Comparison of ENCODE assay signal across 8 cellular contexts in the genomic region with DNA sequence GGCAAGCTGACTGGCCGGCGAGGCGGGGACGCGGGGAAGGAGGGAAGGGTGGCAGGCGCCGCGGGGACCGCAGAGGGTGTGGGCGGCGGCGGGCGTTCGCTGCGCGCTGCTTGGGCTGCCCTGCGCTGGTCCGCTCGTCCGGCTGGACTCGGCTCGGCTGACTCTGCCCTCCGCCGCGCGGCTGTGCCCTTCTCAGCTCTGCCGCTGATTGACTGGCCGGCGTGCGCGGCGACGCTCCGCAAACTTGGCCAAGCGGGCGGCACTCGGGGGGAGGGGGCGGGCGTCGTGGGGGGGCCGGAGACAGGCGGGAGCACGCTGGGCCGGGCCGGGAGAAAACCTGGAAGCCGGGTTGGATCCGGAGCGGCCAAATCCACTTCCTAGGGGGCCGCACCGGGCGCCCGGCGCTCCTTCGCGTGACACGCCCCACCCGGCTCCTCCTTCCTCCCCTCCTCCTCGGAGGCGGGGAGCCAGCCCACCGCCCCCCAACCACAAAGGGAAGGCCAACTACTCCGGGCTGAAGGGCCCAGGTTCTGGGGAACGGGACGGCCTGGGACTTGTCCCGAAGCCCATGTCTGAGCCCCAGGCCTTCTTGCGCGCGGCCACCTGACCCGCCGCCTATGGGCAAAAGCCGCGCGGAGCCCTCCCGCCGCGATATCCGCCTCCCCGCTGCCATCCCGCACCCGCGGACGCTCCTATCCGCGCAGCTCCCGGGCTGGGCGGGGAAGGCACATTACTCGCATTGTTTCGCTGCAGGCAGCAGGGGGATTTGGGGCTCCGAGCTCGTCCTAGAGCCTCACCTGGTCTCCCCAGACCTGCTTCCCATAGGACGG. TPM values are rescaled to one million over a fixed set of nuclear protein-coding genes. Genes with fewer than 3 reads are reported as not detected.
DNase-seq lines count a peak whose midpoint lies in the region; ATAC-seq and TF ChIP-seq lines count a peak whose summit lies in the region.

A gene (minus strand): TSS at position 214 of the 830 bp plus-strand sequence. CDS start 524 bp downstream, outside the sequence.

- WGBS in HUES64, result 0% methylated on average over 87 of the region's 90 CpGs

- peak within 1 kb of the TSS; percentile 84 for H3K9ac ChIP-seq in HUES64 (ENCODE audit: low read depth, low read length)

- no peaks in the 10 kb centered on the region for H3K9me3 Mint-ChIP-seq in activated naive CD8-positive, alpha-beta T cell treated with anti-CD3 and anti-CD28 coated beads, Interleukin-2, amount 10 ng/mL, durations not matched to agents 7 days and 5 days

- H3K36me3 ChIP-seq in HUES64 (ENCODE audit: insufficient read depth, low read length), result peaks cover 24% of the 10 kb centered on the region

- no peak for ATAC-seq in activated naive CD8-positive, alpha-beta T cell treated with anti-CD3 and anti-CD28 coated beads, Interleukin-2, amount 10 ng/mL, durations not matched to agents 7 days and 5 days (ENCODE audit: low read depth)
- ATAC-seq in GM21576 (IDR thresholded peaks at IDR 0.05; ENCODE audit: unreplicated experiment) (no peak), HG02571 (IDR thresholded peaks at IDR 0.05; ENCODE audit: unreplicated experiment) (no peak)

- peaks cover 10% of the 10 kb centered on the region; the same call in 1 of the 2 replicates for H3K27me3 ChIP-seq in HUES64 (ENCODE audit: insufficient read depth, low read length)

- peak; percentile 82 for DNase-seq in DMS53 (lab: John Stamatoyannopoulos, UW)
- peak; percentile 31 for DNase-seq in activated naive CD8-positive, alpha-beta T cell treated with anti-CD3 and anti-CD28 coated beads, Interleukin-2, amount 10 ng/mL, durations not matched to agents 7 days and 5 days
- peak in 39 of 51 donors; percentile 2 to 61 (median 27) for DNase-seq in hypothalamus (lab: John Stamatoyannopoulos, UW)
- no peak for DNase-seq in retinal pigment epithelial cell (ENCODE audit: low read depth)
- DNase-seq in activated effector memory CD4-positive, alpha-beta T cell treated with anti-CD3 and anti-CD28 coated beads, Interleukin-2, amount 50 U/mL, for 16 hours, result no peak

- H3K36me3 Mint-ChIP-seq in activated naive CD8-positive, alpha-beta T cell treated with anti-CD3 and anti-CD28 coated beads, Interleukin-2, amount 10 ng/mL, durations not matched to agents 7 days and 5 days, result no peaks in the 10 kb centered on the region

- H3K4me1 ChIP-seq in HUES64 (ENCODE audit: insufficient read depth, low read length), result peaks cover 39% of the 10 kb centered on the region

- peaks cover 3% of the 10 kb centered on the region for H3K4me1 Mint-ChIP-seq in activated naive CD8-positive, alpha-beta T cell treated with anti-CD3 and anti-CD28 coated beads, Interleukin-2, amount 10 ng/mL, durations not matched to agents 7 days and 5 days

- H3K27ac Mint-ChIP-seq in activated naive CD8-positive, alpha-beta T cell treated with anti-CD3 and anti-CD28 coated beads, Interleukin-2, amount 10 ng/mL, durations not matched to agents 7 days and 5 days, result no peak within 1 kb of the TSS

- POLR2A ChIA-PET in activated naive CD8-positive, alpha-beta T cell treated with anti-CD3 and anti-CD28 coated beads, Interleukin-2, amount 10 ng/mL, durations not matched to agents 7 days and 5 days (lab: Charles Lee), result no interaction called here

- no peaks in the 10 kb centered on the region for H3K9me3 ChIP-seq in HUES64 (ENCODE audit: insufficient read depth, low read depth, low read length)

- peak within 1 kb of the TSS; percentile 69 for H3K4me3 Mint-ChIP-seq in activated naive CD8-positive, alpha-beta T cell treated with anti-CD3 and anti-CD28 coated beads, Interleukin-2, amount 10 ng/mL, durations not matched to agents 7 days and 5 days

- peaks cover 59% of the 10 kb centered on the region for H3K27me3 Mint-ChIP-seq in activated naive CD8-positive, alpha-beta T cell treated with anti-CD3 and anti-CD28 coated beads, Interleukin-2, amount 10 ng/mL, durations not matched to agents 7 days and 5 days

- no peak for TF ChIP-seq CTCF in retinal pigment epithelial cell (conservative IDR thresholded peaks at IDR 0.05; ENCODE audit: low read depth, low read length)

- peak within 1 kb of the TSS; percentile 83 for H3K27ac ChIP-seq in HUES64 (ENCODE audit: low read depth, low read length)

- H3K4me3 ChIP-seq in HUES64 (ENCODE audit: low read length) (peak within 1 kb of the TSS; percentile 87), retinal pigment epithelial cell (ENCODE audit: low read length) (peak within 1 kb of the TSS; percentile 53)

RNA-seq across cellular contexts. Expression of the gene that starts here (rescaled TPM):
- 91.7 TPM for polyA plus RNA-seq in HUES64 (2013, experiment 1 of 2)
- 81.7 TPM for polyA plus RNA-seq in HUES64 (2013, experiment 2 of 2)
- total RNA-seq in activated naive CD8-positive, alpha-beta T cell treated with anti-CD3 and anti-CD28 coated beads, Interleukin-2, amount 10 ng/mL, durations not matched to agents 7 days and 5 days, result not detected

Comparison
In these comparisons a context has a peak if more than half of its experiments do, and no peak if none do; other contexts are left out.
1. Peak in DNase-seq in activated naive CD8-positive, alpha-beta T cell treated with anti-CD3 and anti-CD28 coated beads, Interleukin-2, amount 10 ng/mL, durations not matched to agents 7 days and 5 days; RNA of the gene not detected or under 1 TPM.
2. DNase-seq: peak in DMS53 (single experiment) and hypothalamus (39 of 51); none in retinal pigment epithelial cell (single experiment) and activated effector memory CD4-positive, alpha-beta T cell treated with anti-CD3 and anti-CD28 coated beads, Interleukin-2, amount 50 U/mL, for 16 hours (single experiment).